In the genomic region with DNA sequence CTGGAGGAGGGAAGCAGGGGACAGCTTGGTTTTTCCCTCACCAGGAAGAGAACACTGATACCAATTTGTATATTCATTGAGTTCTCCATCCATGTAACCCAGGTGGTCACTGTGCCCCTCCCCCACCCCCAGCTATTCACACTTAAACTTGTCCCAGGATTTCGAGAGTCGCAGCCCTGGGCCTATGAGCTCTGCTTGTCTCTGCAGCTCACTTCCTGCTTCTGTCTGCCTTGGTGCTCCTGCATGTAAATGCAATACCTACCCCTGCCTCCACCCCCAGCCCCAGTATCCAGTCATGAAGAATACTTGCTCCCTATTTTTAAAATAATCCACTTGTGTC, we compare ENCODE assay signal across 19 cellular contexts.
"Had no signal": no experiment of that assay in that cellular context is flagged by ENCODE, and none has a peak within 500 bp of the region (broad histone marks: within the 10 kb centered on the region; RNA-seq: fewer than 3 reads in every experiment).

No MANE protein-coding gene starts in this region.

- DNase-seq: activated CD4-positive, alpha-beta T cell treated with anti-CD3 and anti-CD28 coated beads for 48 hours; activated CD8-positive, alpha-beta memory T cell treated with anti-CD3 and anti-CD28 coated beads, Interleukin-2, amount 50 U/mL, for 48 hours; activated CD8-positive, alpha-beta T cell treated with anti-CD3 and anti-CD28 coated beads, Interleukin-2, amount 10 ng/mL, durations not matched to agents 7 days and 5 days; activated naive CD8-positive, alpha-beta T cell treated with anti-CD3 and anti-CD28 coated beads, Interleukin-2, amount 10 ng/mL, durations not matched to agents 7 days and 5 days; anterior cingulate cortex; esophagus squamous epithelium; foreskin fibroblast; immature natural killer cell; left cardiac atrium; occipital lobe; psoas muscle; spleen; stimulated activated CD4-positive, alpha-beta T cell treated with anti-CD3 and anti-CD28 coated beads, Interleukin-1b, Interleukin-23, amount 100 ng/mL, for 48 hours; T1000 had no signal

- H3K36me3 Mint-ChIP-seq: activated naive CD8-positive, alpha-beta T cell treated with anti-CD3 and anti-CD28 coated beads, Interleukin-2, amount 10 ng/mL, durations not matched to agents 7 days and 5 days; natural killer cell treated with Interleukin-12 subunit alpha and Interleukin-12 subunit beta and Interleukin-15 and Interleukin-18, amount 100 ng/mL, for 72 hours; stimulated activated memory B cell treated with anti-CD40 and anti-IgM and Interleukin-4, amounts not matched to agents 10 μg/mL and 1 μg/mL and 100 μg/mL, for 72 hours had no signal

- H3K36me3 ChIP-seq: esophagus squamous epithelium, spleen, tibial nerve had no signal

- H3K27ac ChIP-seq: psoas muscle, spleen, tibial nerve had no signal

- H3K27me3 Mint-ChIP-seq: activated naive CD8-positive, alpha-beta T cell treated with anti-CD3 and anti-CD28 coated beads, Interleukin-2, amount 10 ng/mL, durations not matched to agents 7 days and 5 days; stimulated activated memory B cell treated with anti-CD40 and anti-IgM and Interleukin-4, amounts not matched to agents 10 μg/mL and 1 μg/mL and 100 μg/mL, for 72 hours had no signal

- FAIRE-seq: bronchial epithelial cell had no signal

- H3K4me1 ChIP-seq: psoas muscle, spleen, tibial nerve had no signal

- ATAC-seq: activated CD8-positive, alpha-beta T cell treated with anti-CD3 and anti-CD28 coated beads, Interleukin-2, amount 10 ng/mL, durations not matched to agents 7 days and 5 days; left cardiac atrium; natural killer cell treated with Interleukin-12 subunit alpha and Interleukin-12 subunit beta and Interleukin-15 and Interleukin-18, amount 100 ng/mL, for 72 hours; psoas muscle; sciatic nerve; stimulated activated memory B cell treated with anti-CD40 and anti-IgM and Interleukin-4, amounts not matched to agents 10 μg/mL and 1 μg/mL and 100 μg/mL, for 72 hours had no signal

- H3K27me3 ChIP-seq: esophagus squamous epithelium, spleen, tibial nerve had no signal

- H3K9me3 ChIP-seq: esophagus squamous epithelium, psoas muscle, spleen had no signal

- H3K9me3 Mint-ChIP-seq: natural killer cell treated with Interleukin-12 subunit alpha and Interleukin-12 subunit beta and Interleukin-15 and Interleukin-18, amount 100 ng/mL, for 72 hours had no signal

- H3K4me3 ChIP-seq: esophagus squamous epithelium, psoas muscle, spleen, tibial nerve had no signal

- H3K4me1 Mint-ChIP-seq: immature natural killer cell; stimulated activated memory B cell treated with anti-CD40 and anti-IgM and Interleukin-4, amounts not matched to agents 10 μg/mL and 1 μg/mL and 100 μg/mL, for 72 hours had no signal

- H3K4me3 Mint-ChIP-seq: activated CD8-positive, alpha-beta T cell treated with anti-CD3 and anti-CD28 coated beads, Interleukin-2, amount 10 ng/mL, durations not matched to agents 7 days and 5 days; activated naive CD8-positive, alpha-beta T cell treated with anti-CD3 and anti-CD28 coated beads, Interleukin-2, amount 10 ng/mL, durations not matched to agents 7 days and 5 days; immature natural killer cell; natural killer cell treated with Interleukin-12 subunit alpha and Interleukin-12 subunit beta and Interleukin-15 and Interleukin-18, amount 100 ng/mL, for 72 hours; stimulated activated memory B cell treated with anti-CD40 and anti-IgM and Interleukin-4, amounts not matched to agents 10 μg/mL and 1 μg/mL and 100 μg/mL, for 72 hours had no signal

- H3K27ac Mint-ChIP-seq: activated CD8-positive, alpha-beta T cell treated with anti-CD3 and anti-CD28 coated beads, Interleukin-2, amount 10 ng/mL, durations not matched to agents 7 days and 5 days; activated naive CD8-positive, alpha-beta T cell treated with anti-CD3 and anti-CD28 coated beads, Interleukin-2, amount 10 ng/mL, durations not matched to agents 7 days and 5 days; immature natural killer cell; natural killer cell treated with Interleukin-12 subunit alpha and Interleukin-12 subunit beta and Interleukin-15 and Interleukin-18, amount 100 ng/mL, for 72 hours; stimulated activated memory B cell treated with anti-CD40 and anti-IgM and Interleukin-4, amounts not matched to agents 10 μg/mL and 1 μg/mL and 100 μg/mL, for 72 hours had no signal
